Comparison of ENCODE assay signal across 20 cellular contexts in genomic region chr18:23664674-23665073, GRCh38. TPM values are rescaled to one million over a fixed set of nuclear protein-coding genes. Genes with fewer than 3 reads are reported as not detected.
A peak's percentile ranks its signal among the peaks of the same experiment; 100 is the strongest.
DNase-seq lines count a peak whose midpoint lies in the region; ATAC-seq and TF ChIP-seq lines count a peak whose summit lies in the region.
"Had no signal": no experiment of that assay in that cellular context is flagged by ENCODE, and none has a peak within 500 bp of the region (broad histone marks: within the 10 kb centered on the region; RNA-seq: fewer than 3 reads in every experiment).

No MANE protein-coding gene starts in this region.

- no peak overlapping the region for H3K27ac ChIP-seq in CD4-positive, alpha-beta T cell (ENCODE audit: low read depth, low read length)
- H3K27ac ChIP-seq: Peyer's patch, SJCRH30 had no signal

- no peak for TF ChIP-seq CTCF in CD4-positive, alpha-beta T cell (IDR thresholded peaks at IDR 0.05)

- H3K27me3 Mint-ChIP-seq in CD4-positive, alpha-beta T cell: peaks cover 21% of the 10 kb centered on the region

- peaks cover 4% of the 10 kb centered on the region for H3K36me3 Mint-ChIP-seq in CD4-positive, alpha-beta T cell (ENCODE audit: low read depth)

- POLR2A ChIA-PET in CD4-positive, alpha-beta T cell (lab: Charles Lee): no interaction called here

- no peaks in the 10 kb centered on the region for H3K9me3 ChIP-seq in CD4-positive, alpha-beta T cell (ENCODE audit: control insufficient read depth, low read length)
- H3K9me3 ChIP-seq: Peyer's patch, SJCRH30 had no signal

- no peak for TF ChIP-seq EP300 in Ishikawa (IDR thresholded peaks at IDR 0.05; ENCODE audit: borderline replicate concordance)

- H3K4me1 Mint-ChIP-seq in CD4-positive, alpha-beta T cell (ENCODE audit: low read depth): peaks cover 28% of the 10 kb centered on the region

- CTCF ChIA-PET in CD4-positive, alpha-beta T cell (lab: Charles Lee): no interaction called here

- intact Hi-C loops in CD4-positive, alpha-beta T cell (cut with DNase I, micrococcal nuclease): no loop called here

- no peak for TF ChIP-seq RAD21 in Ishikawa (IDR thresholded peaks at IDR 0.05; ENCODE audit: low read depth)

- H3K27me3 ChIP-seq in CD4-positive, alpha-beta T cell (ENCODE audit: control insufficient read depth, insufficient read depth, low read length): peaks cover 17% of the 10 kb centered on the region
- H3K27me3 ChIP-seq: SJCRH30 had no signal

- ATAC-seq in CD4-positive, alpha-beta T cell (ENCODE audit: poor library complexity): no peak
- ATAC-seq in GM19023 (IDR thresholded peaks at IDR 0.05; ENCODE audit: unreplicated experiment) (no peak), GM21515 (IDR thresholded peaks at IDR 0.05; ENCODE audit: unreplicated experiment) (no peak)
- ATAC-seq: HCT116 had no signal

- H3K4me3 Mint-ChIP-seq in CD4-positive, alpha-beta T cell: peak overlapping the region; percentile 27

- DNase-seq in CD4-positive, alpha-beta T cell: no peak
- DNase-seq in amniotic epithelial cell (ENCODE audit: low read depth) (peak; percentile 47), left kidney (ENCODE audit: low read depth, low spot score) (peak; percentile 28), NCI-H524 treated with DMSO at 0.1 percent for 48 hours (lab: John Stamatoyannopoulos, UW) (no peak)
- DNase-seq: DMS79, MM.1S, NCI-H1092 treated with DMSO at 0.1 percent for 48 hours, NCI-H1436 treated with DMSO at 0.1 percent for 48 hours, NCI-H1930, NCI-H2227 treated with DMSO at 0.1 percent for 48 hours, NCI-H510A treated with DMSO at 0.1 percent for 48 hours, NCI-H774, Peyer's patch, SJCRH30 had no signal

- H3K27ac Mint-ChIP-seq in CD4-positive, alpha-beta T cell: no peak overlapping the region
- H3K27ac Mint-ChIP-seq: CD14-positive monocyte had no signal

- no peaks in the 10 kb centered on the region for H3K9me3 Mint-ChIP-seq in CD4-positive, alpha-beta T cell

TF ChIP-seq in Ishikawa, 13 proteins besides CTCF, POLR2A, EP300 and RAD21:
- TF ChIP-seq REST (IDR thresholded peaks at IDR 0.05; ENCODE audit: low read depth): peak; percentile 67
- TF ChIP-seq TAF1 (IDR thresholded peaks at IDR 0.05; ENCODE audit: low read depth): no peak

RNA-seq across cellular contexts. Expression of gene ANKRD29, which starts 2.0 kb away (rescaled TPM):
- total RNA-seq in CD4-positive, alpha-beta T cell: under 1 TPM; 0.28 to 0.58 TPM

RNA-seq across cellular contexts. Expression of gene LAMA3, which starts 24.6 kb away (rescaled TPM):
- under 1 TPM in 1 of 2 experiments, not detected in 1; 0.19 TPM for total RNA-seq in CD4-positive, alpha-beta T cell
- total RNA-seq: T-helper 1 cell treated with Interleukin-12 subunit alpha and Interleukin-12 subunit beta and Interleukin-4 antibody, amounts not matched to agents 30 ng/mL and 1 ng/mL, for 36 hours had no signal

Comparison
In these comparisons a context has a peak if more than half of its experiments do, and no peak if none do; other contexts are left out.
1. DNase-seq: peak in amniotic epithelial cell (single experiment) and left kidney (single experiment); none in CD4-positive, alpha-beta T cell (0 of 10) and NCI-H524 treated with DMSO at 0.1 percent for 48 hours (single experiment).